In genomic region chr14:59161571-59162175, GRCh38 we compare ENCODE assay signal across 10 cellular contexts. TPM values are rescaled to one million over a fixed set of nuclear protein-coding genes. Genes with fewer than 3 reads are reported as not detected.
DNase-seq lines count a peak whose midpoint lies in the region; ATAC-seq and TF ChIP-seq lines count a peak whose summit lies in the region.
"Had no signal": no experiment of that assay in that cellular context is flagged by ENCODE, and none has a peak within 500 bp of the region (broad histone marks: within the 10 kb centered on the region; RNA-seq: fewer than 3 reads in every experiment).

No MANE protein-coding gene starts in this region.

- CTCF ChIA-PET in SK-N-SH (lab: Yijun Ruan, JAX): interaction anchor here (0.8 kb wide), 1 partner anchor 33 kb away, joined by 3 read pairs; no protein-coding TSS in a partner anchor

- no peaks in the 10 kb centered on the region for H3K9me2 ChIP-seq in SK-N-SH

- no peak overlapping the region for H3K4me3 Mint-ChIP-seq in mesothelial cell of epicardium
- H3K4me3 Mint-ChIP-seq: memory B cell had no signal

- H3K4me1 ChIP-seq in SK-N-SH (ENCODE audit: control insufficient read depth in 1 of 2, insufficient read depth in 2 of 2, low read depth in 1 of 2, low read length in 1 of 2): no peaks in the 10 kb centered on the region

- H3K9me3 ChIP-seq in SK-N-SH: no peaks in the 10 kb centered on the region

- TF ChIP-seq RAD21 in SK-N-SH (IDR thresholded peaks at IDR 0.05; ENCODE audit: low read length): no peak

- no peak overlapping the region for H3K27ac ChIP-seq in SK-N-SH (ENCODE audit: low read depth in 2 of 2, low read length in 1 of 2)
- peak overlapping the region; percentile 53 for H3K27ac ChIP-seq in caudate nucleus (ENCODE audit: low read depth, low read length)

- peaks cover 5% of the 10 kb centered on the region for H3K9me3 Mint-ChIP-seq in mesothelial cell of epicardium
- H3K9me3 Mint-ChIP-seq: memory B cell had no signal

- TF ChIP-seq CTCF in SK-N-SH (IDR thresholded peaks at IDR 0.05) (no peak), mesothelial cell of epicardium (IDR thresholded peaks at IDR 0.05; ENCODE audit: unreplicated experiment) (no peak)

- 79% methylated on average over 7 of the region's 7 CpGs for WGBS in SK-N-SH (ENCODE audit: low lambda C conversion rate)

- H3K4me3 ChIP-seq in SK-N-SH (ENCODE audit: low read depth in 2 of 2, low read length in 1 of 2): no peak overlapping the region

- H3K27ac Mint-ChIP-seq in mesothelial cell of epicardium: peak overlapping the region; percentile 30
- H3K27ac Mint-ChIP-seq: CD4-positive, CD25-positive, alpha-beta regulatory T cell; memory B cell had no signal

- ATAC-seq in SK-N-SH treated with all-trans-retinoic acid at 6 μM for 48 hours: peak; percentile 63
- no peak for ATAC-seq in HG03135 (IDR thresholded peaks at IDR 0.05; ENCODE audit: unreplicated experiment)
- no peak for ATAC-seq in GM21526 (IDR thresholded peaks at IDR 0.05; ENCODE audit: low FRiP score, unreplicated experiment)

- H3K36me3 Mint-ChIP-seq in mesothelial cell of epicardium: no peaks in the 10 kb centered on the region
- H3K36me3 Mint-ChIP-seq: CD4-positive, CD25-positive, alpha-beta regulatory T cell had no signal

- H3K9ac ChIP-seq in SK-N-SH: no peak overlapping the region

- DNase-seq in SK-N-SH: no peak
- DNase-seq in HuH-7.5 (ENCODE audit: low spot score): peak; percentile 10
- DNase-seq in caudate nucleus (lab: John Stamatoyannopoulos, UW): peak in 15 of 61 donors; percentile 2 to 46 (median 21)
- no peak for DNase-seq in mesothelial cell of epicardium (ENCODE audit: low spot score in 2 of 2, unreplicated experiment in 2 of 2)
- no peak for DNase-seq in stimulated activated CD4-positive, alpha-beta T cell treated with anti-CD3 and anti-CD28 coated beads, Interleukin-12 subunit alpha, Interleukin-12 subunit beta, amount 100 ng/mL, for 4 hours

- H3K27me3 ChIP-seq in SK-N-SH (ENCODE audit: insufficient read depth): no peaks in the 10 kb centered on the region

- H3F3A ChIP-seq in SK-N-SH (replicated peaks; ENCODE audit: insufficient read depth): peaks cover 4% of the 10 kb centered on the region

- no peaks in the 10 kb centered on the region for H3K36me3 ChIP-seq in SK-N-SH (replicated peaks in 1 of 2; ENCODE audit: control insufficient read depth in 1 of 2, insufficient read depth in 2 of 2, low read length in 1 of 2)

- H4K20me1 ChIP-seq in SK-N-SH (ENCODE audit: insufficient read depth): no peaks in the 10 kb centered on the region

- TF ChIP-seq EP300 in SK-N-SH (IDR thresholded peaks at IDR 0.05; ENCODE audit: borderline replicate concordance in 1 of 2, low read depth in 1 of 2, low read length in 1 of 2): no peak

- H3K4me1 Mint-ChIP-seq in mesothelial cell of epicardium: peaks cover 24% of the 10 kb centered on the region
- H3K4me1 Mint-ChIP-seq: memory B cell had no signal

- no peak overlapping the region for H3K4me2 ChIP-seq in SK-N-SH

- no peaks in the 10 kb centered on the region for H3K79me2 ChIP-seq in SK-N-SH (ENCODE audit: insufficient read depth)

- no peaks in the 10 kb centered on the region for H3K27me3 Mint-ChIP-seq in mesothelial cell of epicardium (ENCODE audit: low read depth)

- POLR2A ChIA-PET in SK-N-SH (lab: Yijun Ruan, JAX): no interaction called here

- no peak overlapping the region for H2AFZ ChIP-seq in SK-N-SH (ENCODE audit: low read depth)

TF ChIP-seq in SK-N-SH treated with all-trans-retinoic acid at 6 μM for 48 hours, 23 proteins besides CTCF, POLR2A, EP300 and RAD21 (continues in another document):
- no peak for TF ChIP-seq PATZ1 (CRISPR knock-in tag; IDR thresholded peaks at IDR 0.05; ENCODE audit: borderline replicate concordance)
- no peak for TF ChIP-seq CREB5 (CRISPR knock-in tag; IDR thresholded peaks at IDR 0.05; ENCODE audit: low read depth)
- no peak for TF ChIP-seq ZFP3 (CRISPR knock-in tag; IDR thresholded peaks at IDR 0.05)
- TF ChIP-seq ZC3H10 (CRISPR knock-in tag; IDR thresholded peaks at IDR 0.05): no peak
- no peak for TF ChIP-seq BACH2 (CRISPR knock-in tag; IDR thresholded peaks at IDR 0.05; ENCODE audit: borderline replicate concordance)
- TF ChIP-seq GLIS3 (CRISPR knock-in tag; IDR thresholded peaks at IDR 0.05): no peak
- TF ChIP-seq CSDC2 (CRISPR knock-in tag; IDR thresholded peaks at IDR 0.05): no peak
- TF ChIP-seq ESRRG (CRISPR knock-in tag; IDR thresholded peaks at IDR 0.05): no peak
- TF ChIP-seq TOX (CRISPR knock-in tag; IDR thresholded peaks at IDR 0.05; ENCODE audit: borderline replicate concordance): no peak
- no peak for TF ChIP-seq OSR1 (CRISPR knock-in tag; IDR thresholded peaks at IDR 0.05)
- no peak for TF ChIP-seq ZNF8 (CRISPR knock-in tag; IDR thresholded peaks at IDR 0.05)
- no peak for TF ChIP-seq ARNTL (CRISPR knock-in tag; IDR thresholded peaks at IDR 0.05; ENCODE audit: borderline replicate concordance, low read depth)

TF ChIP-seq in SK-N-SH, 30 proteins besides CTCF, POLR2A, EP300 and RAD21:
- TF ChIP-seq MXI1 (IDR thresholded peaks at IDR 0.05; ENCODE audit: low read depth, low read length) (no peak), ZBTB33 (IDR thresholded peaks at IDR 0.05; ENCODE audit: borderline replicate concordance, low read depth) (no peak), PBX3 (IDR thresholded peaks at IDR 0.05) (no peak), RCOR1 (IDR thresholded peaks at IDR 0.05; ENCODE audit: low read length) (no peak), NFIC (IDR thresholded peaks at IDR 0.05; ENCODE audit: borderline replicate concordance) (no peak), POLR2AphosphoS5 (IDR thresholded peaks at IDR 0.05; ENCODE audit: low read depth, low read length) (no peak), NRF1 (IDR thresholded peaks at IDR 0.05; ENCODE audit: low read depth, low read length) (no peak), CHD2 (IDR thresholded peaks at IDR 0.05; ENCODE audit: low read length, partially characterized antibody) (no peak), GATA2 (CRISPR knock-in tag; IDR thresholded peaks at IDR 0.05) (no peak)

RNA-seq across cellular contexts. Expression of gene DAAM1, which starts 26.8 kb away (rescaled TPM):
- polyA plus RNA-seq in SK-N-SH (2012; rRNA removed): 5.1 and 5.5 TPM in 2 replicates
- 5.0 and 10.1 TPM in 2 replicates for polyA plus RNA-seq in SK-N-SH (2012; cell fraction: cytosol; rRNA removed)
- 7.0 and 10.8 TPM in 2 replicates for polyA plus RNA-seq in SK-N-SH (2012; cell fraction: nucleus; rRNA removed)
- total RNA-seq in mesothelial cell of epicardium: 35.3 to 44.8 TPM (median 44.2 TPM) in 3 replicates
